ENCODE assay signal across 1 cellular context in the genomic region with DNA sequence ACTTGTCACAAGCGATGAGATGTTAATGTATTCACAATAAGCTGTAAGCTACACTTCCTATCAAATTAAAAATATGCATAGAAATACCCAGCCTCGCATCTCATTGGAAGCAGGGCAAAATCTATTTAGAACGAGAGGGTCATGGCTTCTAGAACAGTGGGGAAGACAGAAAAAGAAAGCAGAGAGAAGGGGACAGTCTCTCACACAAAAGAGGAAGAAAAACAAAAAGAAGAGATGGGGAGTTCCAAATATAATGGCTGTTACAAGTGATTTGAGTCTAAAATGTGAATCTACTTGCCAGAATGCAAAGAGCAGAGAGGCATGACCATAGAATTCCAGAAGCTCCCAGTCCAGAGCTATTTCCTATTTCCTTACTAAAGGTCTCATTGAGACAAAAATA.
TF ChIP-seq lines count a peak whose summit lies in the region.

No MANE protein-coding gene starts in this region.

TF ChIP-seq in GM23338, 12 proteins besides CTCF, POLR2A, EP300 and RAD21 (continued from another document):
- TF ChIP-seq, protein P1, sequence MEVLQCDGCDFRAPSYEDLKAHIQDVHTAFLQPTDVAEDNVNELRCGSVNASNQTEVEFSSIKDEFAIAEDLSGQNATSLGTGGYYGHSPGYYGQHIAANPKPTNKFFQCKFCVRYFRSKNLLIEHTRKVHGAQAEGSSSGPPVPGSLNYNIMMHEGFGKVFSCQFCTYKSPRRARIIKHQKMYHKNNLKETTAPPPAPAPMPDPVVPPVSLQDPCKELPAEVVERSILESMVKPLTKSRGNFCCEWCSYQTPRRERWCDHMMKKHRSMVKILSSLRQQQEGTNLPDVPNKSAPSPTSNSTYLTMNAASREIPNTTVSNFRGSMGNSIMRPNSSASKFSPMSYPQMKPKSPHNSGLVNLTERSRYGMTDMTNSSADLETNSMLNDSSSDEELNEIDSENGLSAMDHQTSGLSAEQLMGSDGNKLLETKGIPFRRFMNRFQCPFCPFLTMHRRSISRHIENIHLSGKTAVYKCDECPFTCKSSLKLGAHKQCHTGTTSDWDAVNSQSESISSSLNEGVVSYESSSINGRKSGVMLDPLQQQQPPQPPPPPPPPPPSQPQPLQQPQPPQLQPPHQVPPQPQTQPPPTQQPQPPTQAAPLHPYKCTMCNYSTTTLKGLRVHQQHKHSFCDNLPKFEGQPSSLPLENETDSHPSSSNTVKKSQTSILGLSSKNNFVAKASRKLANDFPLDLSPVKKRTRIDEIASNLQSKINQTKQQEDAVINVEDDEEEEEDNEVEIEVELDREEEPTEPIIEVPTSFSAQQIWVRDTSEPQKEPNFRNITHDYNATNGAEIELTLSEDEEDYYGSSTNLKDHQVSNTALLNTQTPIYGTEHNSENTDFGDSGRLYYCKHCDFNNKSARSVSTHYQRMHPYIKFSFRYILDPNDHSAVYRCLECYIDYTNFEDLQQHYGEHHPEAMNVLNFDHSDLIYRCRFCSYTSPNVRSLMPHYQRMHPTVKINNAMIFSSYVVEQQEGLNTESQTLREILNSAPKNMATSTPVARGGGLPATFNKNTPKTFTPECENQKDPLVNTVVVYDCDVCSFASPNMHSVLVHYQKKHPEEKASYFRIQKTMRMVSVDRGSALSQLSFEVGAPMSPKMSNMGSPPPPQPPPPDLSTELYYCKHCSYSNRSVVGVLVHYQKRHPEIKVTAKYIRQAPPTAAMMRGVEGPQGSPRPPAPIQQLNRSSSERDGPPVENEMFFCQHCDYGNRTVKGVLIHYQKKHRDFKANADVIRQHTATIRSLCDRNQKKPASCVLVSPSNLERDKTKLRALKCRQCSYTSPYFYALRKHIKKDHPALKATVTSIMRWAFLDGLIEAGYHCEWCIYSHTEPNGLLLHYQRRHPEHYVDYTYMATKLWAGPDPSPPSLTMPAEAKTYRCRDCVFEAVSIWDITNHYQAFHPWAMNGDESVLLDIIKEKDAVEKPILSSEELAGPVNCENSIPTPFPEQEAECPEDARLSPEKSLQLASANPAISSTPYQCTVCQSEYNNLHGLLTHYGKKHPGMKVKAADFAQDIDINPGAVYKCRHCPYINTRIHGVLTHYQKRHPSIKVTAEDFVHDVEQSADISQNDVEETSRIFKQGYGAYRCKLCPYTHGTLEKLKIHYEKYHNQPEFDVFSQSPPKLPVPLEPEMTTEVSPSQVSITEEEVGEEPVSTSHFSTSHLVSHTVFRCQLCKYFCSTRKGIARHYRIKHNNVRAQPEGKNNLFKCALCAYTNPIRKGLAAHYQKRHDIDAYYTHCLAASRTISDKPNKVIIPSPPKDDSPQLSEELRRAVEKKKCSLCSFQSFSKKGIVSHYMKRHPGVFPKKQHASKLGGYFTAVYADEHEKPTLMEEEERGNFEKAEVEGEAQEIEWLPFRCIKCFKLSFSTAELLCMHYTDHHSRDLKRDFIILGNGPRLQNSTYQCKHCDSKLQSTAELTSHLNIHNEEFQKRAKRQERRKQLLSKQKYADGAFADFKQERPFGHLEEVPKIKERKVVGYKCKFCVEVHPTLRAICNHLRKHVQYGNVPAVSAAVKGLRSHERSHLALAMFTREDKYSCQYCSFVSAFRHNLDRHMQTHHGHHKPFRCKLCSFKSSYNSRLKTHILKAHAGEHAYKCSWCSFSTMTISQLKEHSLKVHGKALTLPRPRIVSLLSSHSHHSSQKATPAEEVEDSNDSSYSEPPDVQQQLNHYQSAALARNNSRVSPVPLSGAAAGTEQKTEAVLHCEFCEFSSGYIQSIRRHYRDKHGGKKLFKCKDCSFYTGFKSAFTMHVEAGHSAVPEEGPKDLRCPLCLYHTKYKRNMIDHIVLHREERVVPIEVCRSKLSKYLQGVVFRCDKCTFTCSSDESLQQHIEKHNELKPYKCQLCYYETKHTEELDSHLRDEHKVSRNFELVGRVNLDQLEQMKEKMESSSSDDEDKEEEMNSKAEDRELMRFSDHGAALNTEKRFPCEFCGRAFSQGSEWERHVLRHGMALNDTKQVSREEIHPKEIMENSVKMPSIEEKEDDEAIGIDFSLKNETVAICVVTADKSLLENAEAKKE (CRISPR knock-in tag; IDR thresholded peaks at IDR 0.05) = no peak
- TF ChIP-seq JUNB (IDR thresholded peaks at IDR 0.05; ENCODE audit: unreplicated experiment) = no peak
- no peak for TF ChIP-seq ZNF331 (CRISPR knock-in tag; IDR thresholded peaks at IDR 0.05; ENCODE audit: low read depth)
- TF ChIP-seq EZH2 (IDR thresholded peaks at IDR 0.05; ENCODE audit: low read depth, unreplicated experiment) = no peak
- no peak for TF ChIP-seq ZNF114 (CRISPR knock-in tag; IDR thresholded peaks at IDR 0.05)
- TF ChIP-seq EZH2phosphoT487 (IDR thresholded peaks at IDR 0.05; ENCODE audit: unreplicated experiment) = no peak
